ENCODE assay signal across 1 cellular context in genomic region chr17:61815863-61816523, GRCh38.
TF ChIP-seq lines count a peak whose summit lies in the region.

No MANE protein-coding gene starts in this region.

TF ChIP-seq in IMR-90, 13 proteins besides CTCF, POLR2A, EP300 and RAD21:
- no peak for TF ChIP-seq FOS (IDR thresholded peaks at IDR 0.05; ENCODE audit: low read depth, low read length)
